In genomic region chr2:219032051-219032745, GRCh38 we compare ENCODE assay signal across 18 cellular contexts. TPM values are rescaled to one million over a fixed set of nuclear protein-coding genes. Genes with fewer than 3 reads are reported as not detected.
DNase-seq lines count a peak whose midpoint lies in the region; ATAC-seq and TF ChIP-seq lines count a peak whose summit lies in the region.
"Had no signal": no experiment of that assay in that cellular context is flagged by ENCODE, and none has a peak within 500 bp of the region (broad histone marks: within the 10 kb centered on the region; RNA-seq: fewer than 3 reads in every experiment).

No MANE protein-coding gene starts in this region.

- no peaks in the 10 kb centered on the region for H3K4me1 ChIP-seq in GM23338 (ENCODE audit: insufficient read depth)
- no peaks in the 10 kb centered on the region for H3K4me1 ChIP-seq in upper lobe of left lung
- H3K4me1 ChIP-seq in right cardiac atrium (ENCODE audit: control insufficient read depth, insufficient read depth, low read length): no peaks in the 10 kb centered on the region
- H3K4me1 ChIP-seq: Caco-2, HAP-1 had no signal

- H3K4me3 ChIP-seq in GM23338: no peak overlapping the region
- H3K4me3 ChIP-seq in upper lobe of left lung: no peak overlapping the region
- no peak overlapping the region for H3K4me3 ChIP-seq in right cardiac atrium (ENCODE audit: low read length)
- H3K4me3 ChIP-seq: HAP-1 had no signal

- TF ChIP-seq CTCF in CD14-positive monocyte (IDR thresholded peaks at IDR 0.05): no peak
- TF ChIP-seq CTCF in GM23338 (conservative IDR thresholded peaks at IDR 0.05; ENCODE audit: low read depth in 2 of 2): no peak
- TF ChIP-seq CTCF in upper lobe of left lung (IDR thresholded peaks at IDR 0.05): no peak

- no peaks in the 10 kb centered on the region for H3K79me2 ChIP-seq in GM23338 (replicated peaks; ENCODE audit: insufficient read depth)

- H3K27me3 ChIP-seq in GM23338 (ENCODE audit: insufficient read depth) (no peaks in the 10 kb centered on the region), upper lobe of left lung (no peaks in the 10 kb centered on the region), right cardiac atrium (ENCODE audit: control insufficient read depth, insufficient read depth) (no peaks in the 10 kb centered on the region)

- H3K4me2 ChIP-seq in GM23338: no peak overlapping the region

- H4K20me1 ChIP-seq in GM23338 (replicated peaks; ENCODE audit: insufficient read depth): no peaks in the 10 kb centered on the region

- H3K27ac ChIP-seq in GM23338 (ENCODE audit: low read depth) (no peak overlapping the region), upper lobe of left lung (no peak overlapping the region), right cardiac atrium (ENCODE audit: low read length) (no peak overlapping the region)

- no peak for ATAC-seq in GM23338
- ATAC-seq in upper lobe of left lung (ENCODE audit: low FRiP score in 2 of 2): no peak
- ATAC-seq in HG02588 (IDR thresholded peaks at IDR 0.05; ENCODE audit: unreplicated experiment): no peak
- ATAC-seq in right cardiac atrium: no peak
- ATAC-seq: CD8-positive, alpha-beta T cell had no signal

- H3K9me2 ChIP-seq in GM23338 (ENCODE audit: insufficient read depth): no peaks in the 10 kb centered on the region

- H3K27me3 Mint-ChIP-seq in CD14-positive monocyte (ENCODE audit: low read depth in 3 of 3): peaks cover 31 to 61% (median 37%) of the 10 kb centered on the region in 3 donors
- peaks cover 14% of the 10 kb centered on the region for H3K27me3 Mint-ChIP-seq in GM23338 (ENCODE audit: insufficient read depth, low read depth, poor library complexity)

- no peak for TF ChIP-seq POLR2A in upper lobe of left lung (IDR thresholded peaks at IDR 0.05)

- H3K36me3 ChIP-seq in GM23338 (ENCODE audit: insufficient read depth) (no peaks in the 10 kb centered on the region), upper lobe of left lung (no peaks in the 10 kb centered on the region)
- H3K36me3 ChIP-seq: HAP-1 had no signal

- peaks cover 0 to 1% (median 0%) of the 10 kb centered on the region in 7 donors for H3K9me3 Mint-ChIP-seq in CD14-positive monocyte
- H3K9me3 Mint-ChIP-seq in GM23338: no peaks in the 10 kb centered on the region; the same call in 2 of the 3 replicates
- H3K9me3 Mint-ChIP-seq: CD4-positive, CD25-positive, alpha-beta regulatory T cell; CD8-positive, alpha-beta T cell; HFFc6 had no signal

- H3F3A ChIP-seq in GM23338 (replicated peaks; ENCODE audit: low read depth): no peaks in the 10 kb centered on the region

- H3K9me3 ChIP-seq in upper lobe of left lung: no peaks in the 10 kb centered on the region
- no peaks in the 10 kb centered on the region for H3K9me3 ChIP-seq in right cardiac atrium (ENCODE audit: control insufficient read depth, low read length)
- H3K9me3 ChIP-seq: Caco-2, HAP-1 had no signal

- H2AFZ ChIP-seq in GM23338: 0 out of 2 replicates have a peak overlapping the region, but pooled peaks have one; percentile 28

- no peaks in the 10 kb centered on the region for H3K36me3 Mint-ChIP-seq in CD14-positive monocyte
- no peaks in the 10 kb centered on the region for H3K36me3 Mint-ChIP-seq in GM23338 (ENCODE audit: low read depth)
- H3K36me3 Mint-ChIP-seq: CD4-positive, CD25-positive, alpha-beta regulatory T cell; CD8-positive, alpha-beta T cell had no signal

- H3K4me3 Mint-ChIP-seq in CD14-positive monocyte: no peak overlapping the region
- no peak overlapping the region for H3K4me3 Mint-ChIP-seq in GM23338
- H3K4me3 Mint-ChIP-seq: CD4-positive, CD25-positive, alpha-beta regulatory T cell; CD8-positive, alpha-beta T cell; HFFc6 had no signal

- in situ Hi-C loops in SK-MEL-5 (cut with HindIII; ENCODE audit: low pct_unique_long_range_greater_than_20kb, low sequenced_read_pairs): no loop called here

- TF ChIP-seq EP300 in upper lobe of left lung (IDR thresholded peaks at IDR 0.05): no peak

- H3K4me1 Mint-ChIP-seq in CD14-positive monocyte (no peaks in the 10 kb centered on the region), GM23338 (peaks cover 3% of the 10 kb centered on the region; the same call in 2 of the 3 replicates)

- intact Hi-C loops in CD14-positive monocyte (cut with micrococcal nuclease): no loop called here
- intact Hi-C loops in posterior vena cava (cut with DNase I): no loop called here
- intact Hi-C loops in right cardiac atrium (cut with DNase I): no loop called here

- DNase-seq in CD14-positive monocyte (ENCODE audit: low spot score) (peak; percentile 41), GM23338 (ENCODE audit: low spot score) (no peak), SK-MEL-5 (ENCODE audit: low read depth, low spot score) (peak; percentile 16), posterior vena cava (ENCODE audit: low spot score) (peak; percentile 62), upper lobe of left lung (no peak), right cardiac atrium (no peak)
- no peak for DNase-seq in activated CD4-positive, alpha-beta T cell treated with anti-CD3 and anti-CD28 coated beads for 4 hours
- DNase-seq: C1 segment of cervical spinal cord; CD4-positive, CD25-positive, alpha-beta regulatory T cell; CD8-positive, alpha-beta T cell; DMS153; DND-41; HFFc6 had no signal

- H3K27ac Mint-ChIP-seq in CD14-positive monocyte (no peak overlapping the region), GM23338 (no peak overlapping the region)
- H3K27ac Mint-ChIP-seq: CD4-positive, CD25-positive, alpha-beta regulatory T cell; CD8-positive, alpha-beta T cell; HFFc6 had no signal

- WGBS in upper lobe of left lung, 2 donors: 82 to 84% methylated on average over 23 of the region's 23 CpGs
- 81% methylated on average over 23 of the region's 23 CpGs for WGBS in right cardiac atrium

TF ChIP-seq in GM23338, 12 proteins besides CTCF, POLR2A, EP300 and RAD21 (continues in another document):
- TF ChIP-seq ZNF331 (CRISPR knock-in tag; IDR thresholded peaks at IDR 0.05; ENCODE audit: low read depth): no peak
- TF ChIP-seq, protein P1, sequence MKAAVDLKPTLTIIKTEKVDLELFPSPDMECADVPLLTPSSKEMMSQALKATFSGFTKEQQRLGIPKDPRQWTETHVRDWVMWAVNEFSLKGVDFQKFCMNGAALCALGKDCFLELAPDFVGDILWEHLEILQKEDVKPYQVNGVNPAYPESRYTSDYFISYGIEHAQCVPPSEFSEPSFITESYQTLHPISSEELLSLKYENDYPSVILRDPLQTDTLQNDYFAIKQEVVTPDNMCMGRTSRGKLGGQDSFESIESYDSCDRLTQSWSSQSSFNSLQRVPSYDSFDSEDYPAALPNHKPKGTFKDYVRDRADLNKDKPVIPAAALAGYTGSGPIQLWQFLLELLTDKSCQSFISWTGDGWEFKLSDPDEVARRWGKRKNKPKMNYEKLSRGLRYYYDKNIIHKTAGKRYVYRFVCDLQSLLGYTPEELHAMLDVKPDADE (IDR thresholded peaks at IDR 0.05): no peak

RNA-seq across cellular contexts. Expression of gene CFAP65, which starts 9.1 kb away (rescaled TPM):
- polyA plus RNA-seq in CD14-positive monocyte (not detected), GM23338 (2016; fragmentation: Nextera tagmentation; extraction: Ambion mirVana) (0.37 and 0.74 TPM in 2 replicates), right cardiac atrium (not detected)
- total RNA-seq in GM23338 (2014; rRNA removed; shearing (Covaris generic)): 0.23 and 0.38 TPM in 2 replicates
- 0.16 and 0.24 TPM in 2 replicates for total RNA-seq in SK-MEL-5 (2014; rRNA removed; shearing (Covaris generic))
- polyA plus RNA-seq in SK-MEL-5 (2015; cell fraction: cytosol; rRNA removed): 0.15 and 0.23 TPM in 2 replicates
- 0.31 and 1.00 TPM in 2 replicates for polyA plus RNA-seq in SK-MEL-5 (2015; cell fraction: nucleus; rRNA removed)
- total RNA-seq in posterior vena cava (not detected), upper lobe of left lung (10 to 100 TPM in 3 of 6 donors, 1 to 10 TPM in 2, under 1 TPM in 1; 0.26 to 18.7 (median 10.7) TPM), right cardiac atrium (not detected)
- total RNA-seq: CD4-positive, CD25-positive, alpha-beta regulatory T cell; CD8-positive, alpha-beta T cell; HFFc6 had no signal
- polyA plus RNA-seq: BJ; CD4-positive, CD25-positive, alpha-beta regulatory T cell had no signal

RNA-seq across cellular contexts. Expression of gene IHH, which starts 28.5 kb away (rescaled TPM):
- polyA plus RNA-seq in CD14-positive monocyte: not detected
- total RNA-seq in GM23338 (2014; rRNA removed; shearing (Covaris generic)): not detected in 2 replicates
- polyA plus RNA-seq in GM23338 (2016; fragmentation: Nextera tagmentation; extraction: Ambion mirVana): not detected in 2 replicates
- total RNA-seq in SK-MEL-5 (2014; rRNA removed; shearing (Covaris generic)): not detected in 2 replicates
- not detected in 2 replicates for polyA plus RNA-seq in SK-MEL-5 (2015; cell fraction: cytosol; rRNA removed)
- polyA plus RNA-seq in SK-MEL-5 (2015; cell fraction: nucleus; rRNA removed): not detected in 2 replicates
- total RNA-seq in posterior vena cava: not detected
- 1 to 10 TPM in 3 of 6 donors, under 1 TPM in 1, not detected in 2; 0.80 to 4.4 (median 1.5) TPM for total RNA-seq in upper lobe of left lung
- total RNA-seq in right cardiac atrium: not detected
- 0.05 TPM for polyA plus RNA-seq in right cardiac atrium
- total RNA-seq: CD4-positive, CD25-positive, alpha-beta regulatory T cell; CD8-positive, alpha-beta T cell; HFFc6 had no signal
- polyA plus RNA-seq: CD4-positive, CD25-positive, alpha-beta regulatory T cell had no signal

RNA-seq across cellular contexts. Expression of gene CRYBA2, which starts 39.0 kb away (rescaled TPM):
- polyA plus RNA-seq in CD14-positive monocyte (not detected), GM23338 (2016; fragmentation: Nextera tagmentation; extraction: Ambion mirVana) (not detected in 2 replicates), right cardiac atrium (not detected)
- total RNA-seq in GM23338 (2014; rRNA removed; shearing (Covaris generic)): not detected in 2 replicates
- not detected in 2 replicates for total RNA-seq in SK-MEL-5 (2014; rRNA removed; shearing (Covaris generic))
- polyA plus RNA-seq in SK-MEL-5 (2015; cell fraction: cytosol; rRNA removed): not detected in 2 replicates
- not detected in 2 replicates for polyA plus RNA-seq in SK-MEL-5 (2015; cell fraction: nucleus; rRNA removed)
- total RNA-seq in posterior vena cava (not detected), upper lobe of left lung (not detected), right cardiac atrium (not detected)
- total RNA-seq: A172; CD4-positive, CD25-positive, alpha-beta regulatory T cell; CD8-positive, alpha-beta T cell; HFFc6 had no signal
- polyA plus RNA-seq: CD4-positive, CD25-positive, alpha-beta regulatory T cell had no signal

RNA-seq across cellular contexts. Expression of gene FEV, which starts 47.2 kb away (rescaled TPM):
- not detected for polyA plus RNA-seq in CD14-positive monocyte
- total RNA-seq in GM23338 (2014; rRNA removed; shearing (Covaris generic)): not detected in 2 replicates
- not detected in 2 replicates for polyA plus RNA-seq in GM23338 (2016; fragmentation: Nextera tagmentation; extraction: Ambion mirVana)
- not detected in 2 replicates for total RNA-seq in SK-MEL-5 (2014; rRNA removed; shearing (Covaris generic))
- 0.26 TPM in 1 of 2 replicates, not detected in the other for polyA plus RNA-seq in SK-MEL-5 (2015; cell fraction: cytosol; rRNA removed)
- polyA plus RNA-seq in SK-MEL-5 (2015; cell fraction: nucleus; rRNA removed): not detected in 2 replicates
- total RNA-seq in posterior vena cava: not detected
- not detected for total RNA-seq in upper lobe of left lung
- not detected for total RNA-seq in right cardiac atrium
- not detected for polyA plus RNA-seq in right cardiac atrium
- total RNA-seq: A172; Caco-2; CD4-positive, CD25-positive, alpha-beta regulatory T cell; CD8-positive, alpha-beta T cell; HFFc6 had no signal
- polyA plus RNA-seq: BJ; CD4-positive, CD25-positive, alpha-beta regulatory T cell had no signal

Comparison
In these comparisons a context has a peak if more than half of its experiments do, and no peak if none do; other contexts are left out.
1. DNase-seq: peak in CD14-positive monocyte (single experiment), SK-MEL-5 (single experiment) and posterior vena cava (single experiment); none in GM23338 (single experiment), upper lobe of left lung (0 of 2), activated CD4-positive, alpha-beta T cell treated with anti-CD3 and anti-CD28 coated beads for 4 hours (0 of 2) and right cardiac atrium (0 of 3).